18 cellular contexts compared by ENCODE assay signal in genomic region chr17:79079421-79080200, GRCh38. TPM values are rescaled to one million over a fixed set of nuclear protein-coding genes. Genes with fewer than 3 reads are reported as not detected.
DNase-seq lines count a peak whose midpoint lies in the region; ATAC-seq and TF ChIP-seq lines count a peak whose summit lies in the region.
"Had no signal": no experiment of that assay in that cellular context is flagged by ENCODE, and none has a peak within 500 bp of the region (broad histone marks: within the 10 kb centered on the region; RNA-seq: fewer than 3 reads in every experiment).

No MANE protein-coding gene starts in this region.

- no peak overlapping the region for H3K4me3 ChIP-seq in heart right ventricle
- no peak overlapping the region for H3K4me3 ChIP-seq in mucosa of descending colon
- no peak overlapping the region for H3K4me3 ChIP-seq in upper lobe of right lung
- H3K4me3 ChIP-seq: BLaER1, HAP-1 had no signal

- H3K27ac Mint-ChIP-seq in chondrocyte (ENCODE audit: unreplicated experiment) = no peak overlapping the region

- H3K4me1 Mint-ChIP-seq in chondrocyte (ENCODE audit: low read depth) = peaks cover 10% of the 10 kb centered on the region

- H3K27ac ChIP-seq in heart right ventricle = no peak overlapping the region
- no peak overlapping the region for H3K27ac ChIP-seq in upper lobe of right lung
- H3K27ac ChIP-seq: BLaER1, HL-60 had no signal

- H3K36me3 ChIP-seq in heart right ventricle (peaks cover 0 to 73% (median 46%) of the 10 kb centered on the region in 9 donors), mucosa of descending colon (ENCODE audit: low read depth) (peaks cover 10% of the 10 kb centered on the region), upper lobe of right lung (peaks cover 51% of the 10 kb centered on the region)

- H3K9me3 ChIP-seq in heart right ventricle (no peaks in the 10 kb centered on the region), mucosa of descending colon (no peaks in the 10 kb centered on the region), upper lobe of right lung (no peaks in the 10 kb centered on the region)
- H3K9me3 ChIP-seq: BLaER1, Caco-2, HAP-1 had no signal

- H3K4me1 ChIP-seq in heart right ventricle (peaks cover 4 to 43% (median 22%) of the 10 kb centered on the region in 9 donors), mucosa of descending colon (ENCODE audit: low read depth) (peaks cover 21% of the 10 kb centered on the region), upper lobe of right lung (peaks cover 7% of the 10 kb centered on the region)
- H3K4me1 ChIP-seq: HAP-1 had no signal

- intact Hi-C loops in Right ventricle myocardium superior (cut with DNase I) = loop anchor here (5.0 kb wide), 1 partner anchor 57 kb away; the partner anchor contains the start of gene C1QTNF1
- intact Hi-C loops in heart right ventricle (cut with DNase I) = loop anchor here in 9 of 10 donors (5.0 to 10.0 kb wide), 8 partner anchors 32 to 635 kb away; partner anchors contain the start of gene C1QTNF1 (in 2 of the 9)
- intact Hi-C loops in mucosa of descending colon (cut with DNase I, micrococcal nuclease) = loop anchor here in 1 of 2 donors (10.0 kb wide), 1 partner anchor 315 kb away; no protein-coding TSS in a partner anchor
- intact Hi-C loops in upper lobe of right lung (cut with DNase I) = loop anchor here (5.0 kb wide), 1 partner anchor 32 kb away; no protein-coding TSS in a partner anchor

- no peak for ATAC-seq in Right ventricle myocardium superior (ENCODE audit: poor library complexity)
- ATAC-seq in heart right ventricle = no peak
- ATAC-seq in mucosa of descending colon = no peak
- ATAC-seq in upper lobe of right lung = no peak
- ATAC-seq in HG02763 (IDR thresholded peaks at IDR 0.05; ENCODE audit: unreplicated experiment) = no peak
- no peak for ATAC-seq in HG03175 (IDR thresholded peaks at IDR 0.05; ENCODE audit: unreplicated experiment)

- H3K27me3 ChIP-seq in heart right ventricle (no peaks in the 10 kb centered on the region), upper lobe of right lung (no peaks in the 10 kb centered on the region)
- H3K27me3 ChIP-seq: BLaER1 had no signal

- no peaks in the 10 kb centered on the region for H3K27me3 Mint-ChIP-seq in chondrocyte (ENCODE audit: low read depth)
- H3K27me3 Mint-ChIP-seq: CD8-positive, alpha-beta memory T cell had no signal

- H3K9me3 Mint-ChIP-seq in chondrocyte (ENCODE audit: low read depth) = no peaks in the 10 kb centered on the region
- H3K9me3 Mint-ChIP-seq: CD8-positive, alpha-beta memory T cell had no signal

- peak; percentile 29 for DNase-seq in Right ventricle myocardium superior
- no peak for DNase-seq in heart right ventricle
- peak; percentile 79 for DNase-seq in chondrocyte (ENCODE audit: low spot score)
- peak in 2 of 3 donors; percentile 25 to 42 for DNase-seq in mucosa of descending colon
- DNase-seq in upper lobe of right lung = peak; percentile 61
- DNase-seq in T-helper 2 cell = no peak
- DNase-seq: 8988T; AML-193; Caco-2; CD8-positive, alpha-beta memory T cell; DND-41; GDM1; GOT3 had no signal

- TF ChIP-seq CTCF in heart right ventricle (IDR thresholded peaks at IDR 0.05) (no peak), chondrocyte (IDR thresholded peaks at IDR 0.05) (no peak), mucosa of descending colon (IDR thresholded peaks at IDR 0.05) (no peak), upper lobe of right lung (IDR thresholded peaks at IDR 0.05) (no peak)

- H3K4me3 Mint-ChIP-seq in chondrocyte (ENCODE audit: unreplicated experiment) = no peak overlapping the region

- 94 to 96% methylated on average over 22 of the region's 22 CpGs for WGBS in heart right ventricle, 2 donors

- peaks cover 13% of the 10 kb centered on the region for H3K36me3 Mint-ChIP-seq in chondrocyte (ENCODE audit: low read depth)

RNA-seq across cellular contexts. Expression of gene ENGASE, which starts 5.0 kb away (rescaled TPM):
- total RNA-seq in Right ventricle myocardium superior (29.1 TPM), heart right ventricle (10 to 100 TPM; 20.1 to 45.5 (median 26.6) TPM), chondrocyte (16.8 to 30.7 TPM (median 19.7 TPM) in 3 replicates), mucosa of descending colon (100 to 1,000 TPM in 1 of 3 donors, 10 to 100 TPM in 2; 89.6 to 160 (median 97.4) TPM), upper lobe of right lung (58.2 TPM)
- polyA plus RNA-seq in heart right ventricle = 10 to 100 TPM in 1 of 2 donors, 1 to 10 TPM in 1; 9.7 to 54.1 TPM

RNA-seq across cellular contexts. Expression of gene C1QTNF1, which starts 55.6 kb away (rescaled TPM):
- total RNA-seq in Right ventricle myocardium superior = 143 TPM
- total RNA-seq in heart right ventricle = 100 to 1,000 TPM in 3 of 10 donors, 10 to 100 TPM in 7; 29.3 to 685 (median 62.8) TPM
- 100 to 1,000 TPM; 108 to 224 TPM for polyA plus RNA-seq in heart right ventricle
- total RNA-seq in chondrocyte = 74.7 to 96.2 TPM (median 74.9 TPM) in 3 replicates
- 10 to 100 TPM; 16.9 to 33.3 (median 22.1) TPM for total RNA-seq in mucosa of descending colon
- 28.3 TPM for total RNA-seq in upper lobe of right lung
- polyA plus RNA-seq: CD8-positive, alpha-beta memory T cell had no signal

Comparison
In these comparisons a context has a peak if more than half of its experiments do, and no peak if none do; other contexts are left out.
1. DNase-seq: peak in Right ventricle myocardium superior (single experiment), chondrocyte (single experiment), mucosa of descending colon (2 of 3) and upper lobe of right lung (single experiment); none in heart right ventricle (0 of 2) and T-helper 2 cell (0 of 5).